In genomic region chr16:86834451-86835035, GRCh38 we compare ENCODE assay signal across 11 cellular contexts.
DNase-seq lines count a peak whose midpoint lies in the region; ATAC-seq and TF ChIP-seq lines count a peak whose summit lies in the region.
"Had no signal": no experiment of that assay in that cellular context is flagged by ENCODE, and none has a peak within 500 bp of the region (broad histone marks: within the 10 kb centered on the region; RNA-seq: fewer than 3 reads in every experiment).

No MANE protein-coding gene starts in this region.

- no peaks in the 10 kb centered on the region for H3K9me3 ChIP-seq in A673 (ENCODE audit: low read depth, low read length, poor library complexity, severe bottlenecking)
- H3K9me3 ChIP-seq in HEK293 (ENCODE audit: control insufficient read depth, insufficient read depth, low read depth, low read length) = no peaks in the 10 kb centered on the region
- H3K9me3 ChIP-seq in ascending aorta = no peaks in the 10 kb centered on the region
- no peaks in the 10 kb centered on the region for H3K9me3 ChIP-seq in uterus
- H3K9me3 ChIP-seq: psoas muscle had no signal

- POLR2A ChIA-PET in A673 (lab: Charles Lee; ENCODE audit: low non-redundant PET) = no interaction called here
- POLR2A ChIA-PET in HEK293 (lab: Yijun Ruan, JAX) = no interaction called here

- DNase-seq in A673 (ENCODE audit: low spot score) (peak; percentile 13), ascending aorta (ENCODE audit: low spot score in 2 of 2) (no peak), iris pigment epithelial cell (ENCODE audit: low read depth) (peak; percentile 55), uterus (no peak)
- DNase-seq: CD4-positive, alpha-beta T cell; cerebellar nuclear complex; psoas muscle had no signal

- peaks cover 5% of the 10 kb centered on the region for H3K4me1 ChIP-seq in A673 (ENCODE audit: insufficient read depth, low read length, poor library complexity, severe bottlenecking)
- H3K4me1 ChIP-seq in HEK293 (ENCODE audit: control insufficient read depth, insufficient read depth, low read length) = no peaks in the 10 kb centered on the region
- no peaks in the 10 kb centered on the region for H3K4me1 ChIP-seq in ascending aorta
- no peaks in the 10 kb centered on the region for H3K4me1 ChIP-seq in uterus
- H3K4me1 ChIP-seq: psoas muscle had no signal

- H3K4me3 ChIP-seq in A673 (ENCODE audit: low read depth, low read length, poor library complexity, severe bottlenecking) (no peak overlapping the region), HEK293 (ENCODE audit: low read depth, low read length) (no peak overlapping the region), ascending aorta (no peak overlapping the region), uterus (no peak overlapping the region)
- H3K4me3 ChIP-seq: psoas muscle had no signal

- H3K27ac ChIP-seq in A673 (ENCODE audit: low read depth, low read length, poor library complexity, severe bottlenecking) (no peak overlapping the region), HEK293 (ENCODE audit: extremely low read depth, low read depth, low read length) (no peak overlapping the region), ascending aorta (no peak overlapping the region), uterus (no peak overlapping the region)
- H3K27ac ChIP-seq: psoas muscle had no signal

- no peak for TF ChIP-seq POLR2A in uterus (IDR thresholded peaks at IDR 0.05)

- ATAC-seq in GM21576 (IDR thresholded peaks at IDR 0.05; ENCODE audit: unreplicated experiment) (no peak), HG02840 (IDR thresholded peaks at IDR 0.05; ENCODE audit: low FRiP score, unreplicated experiment) (no peak), GM21381 (IDR thresholded peaks at IDR 0.05; ENCODE audit: unreplicated experiment) (no peak)

- TF ChIP-seq CTCF in A673 (conservative IDR thresholded peaks at IDR 0.05; ENCODE audit: low read depth, low read length) (peak; percentile 40), HEK293 (tag by site-specific recombination; IDR thresholded peaks at IDR 0.05) (peak; percentile 36; the same call in 1 of the 2 replicates), ascending aorta (IDR thresholded peaks at IDR 0.05) (peak in 2 of 3 experiments; percentile 16 to 33), uterus (IDR thresholded peaks at IDR 0.05) (no peak)

- no TSS peak for BruUV-seq in A673 (replicated peaks; lab: Mats Ljungman, UMichigan)

- CTCF ChIA-PET in A673 (lab: Charles Lee) = no interaction called here
- CTCF ChIA-PET in HEK293 (lab: Yijun Ruan, JAX) = interaction anchor here (0.7 to 1.7 kb wide), 5 partner anchors 10 to 229 kb away, joined by 3 to 6 read pairs (median 4); no protein-coding TSS in a partner anchor

- H3K27me3 ChIP-seq in A673 (replicated peaks; ENCODE audit: insufficient read depth, low read depth, low read length, poor library complexity) = peaks cover 16% of the 10 kb centered on the region
- no peaks in the 10 kb centered on the region for H3K27me3 ChIP-seq in ascending aorta
- H3K27me3 ChIP-seq in uterus = no peaks in the 10 kb centered on the region

- H3K36me3 ChIP-seq in A673 (ENCODE audit: insufficient read depth, low read length, poor library complexity, severe bottlenecking) (no peaks in the 10 kb centered on the region), HEK293 (ENCODE audit: control insufficient read depth in 2 of 2, insufficient read depth in 1 of 2, low read length in 2 of 2) (no peaks in the 10 kb centered on the region), ascending aorta (no peaks in the 10 kb centered on the region), uterus (no peaks in the 10 kb centered on the region)

- intact Hi-C loops in A673 (cut with micrococcal nuclease; ENCODE audit: unreplicated experiment) (no loop called here), ascending aorta (cut with DNase I) (loop anchor here (5.0 kb wide), 3 partner anchors 52 to 257 kb away; partner anchors contain the start of gene FOXL1), uterus (cut with DNase I; ENCODE audit: low total_unique reads) (no loop called here)

TF ChIP-seq in HEK293, 187 proteins besides CTCF, POLR2A, EP300 and RAD21:
- TF ChIP-seq ZNF449 (tag by site-specific recombination; IDR thresholded peaks at IDR 0.05) (no peak), SP3 (tag by site-specific recombination; IDR thresholded peaks at IDR 0.05) (no peak), SCRT2 (tag by site-specific recombination; IDR thresholded peaks at IDR 0.05) (peak; percentile 16; the same call in 1 of the 2 replicates)

Comparison
In these comparisons a context has a peak if more than half of its experiments do, and no peak if none do; other contexts are left out.
1. DNase-seq: peak in A673 (single experiment) and iris pigment epithelial cell (single experiment); none in ascending aorta (0 of 2) and uterus (0 of 2).
2. CTCF ChIP-seq: peak in A673 (single experiment), HEK293 (single experiment) and ascending aorta (2 of 3); none in uterus (0 of 4).